28 cellular contexts compared by ENCODE assay signal in the genomic region with DNA sequence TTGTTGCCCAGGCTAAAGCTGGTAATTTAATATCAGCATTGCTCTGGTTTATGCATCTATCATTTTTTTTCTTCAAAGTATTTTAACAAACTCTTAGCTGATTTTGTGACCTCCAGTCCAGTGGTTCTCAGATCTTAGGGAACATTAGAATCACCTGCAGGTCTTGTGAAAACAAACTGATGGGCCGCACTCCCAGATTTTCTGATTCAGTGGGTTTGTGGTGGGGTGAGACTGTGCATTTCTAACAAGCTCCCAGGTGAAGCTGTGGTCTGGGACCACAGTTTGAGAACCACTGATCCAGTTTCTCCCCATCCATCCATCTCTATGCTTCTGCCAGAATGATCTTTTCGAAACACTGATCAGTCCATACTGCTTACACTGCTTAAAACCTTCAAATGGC.
"Had no signal": no experiment of that assay in that cellular context is flagged by ENCODE, and none has a peak within 500 bp of the region (broad histone marks: within the 10 kb centered on the region; RNA-seq: fewer than 3 reads in every experiment).

No MANE protein-coding gene starts in this region.

- H3K27me3 ChIP-seq: neural progenitor cell, ovary, right lobe of liver, suprapubic skin, testis, tibial nerve, upper lobe of left lung, uterus had no signal

- H3K36me3 ChIP-seq: neural progenitor cell, ovary, right lobe of liver, spleen, suprapubic skin, tibial nerve, upper lobe of left lung, uterus had no signal

- H3K27ac ChIP-seq: neural progenitor cell, ovary, parathyroid adenoma, psoas muscle, right lobe of liver, skin epidermis, spleen, suprapubic skin, testis, tibial nerve, upper lobe of left lung had no signal

- H3K9me3 ChIP-seq: ovary, psoas muscle, right lobe of liver, spleen, suprapubic skin, testis, tibial nerve, upper lobe of left lung, uterus had no signal

- H3K4me3 ChIP-seq: neural progenitor cell, ovary, psoas muscle, right lobe of liver, skin epidermis, smooth muscle cell, spleen, suprapubic skin, testis, tibial nerve, upper lobe of left lung, uterus had no signal

- H3K4me1 ChIP-seq: neural progenitor cell, parathyroid adenoma, psoas muscle, right lobe of liver, spleen, suprapubic skin, tibial nerve, upper lobe of left lung had no signal

- DNase-seq: naive thymus-derived CD4-positive, alpha-beta T cell; natural killer cell; occipital lobe; ovary; posterior cingulate gyrus; psoas muscle; right cardiac atrium; right lobe of liver; spleen; stimulated activated CD4-positive, alpha-beta T cell treated with anti-CD3 and anti-CD28 coated beads, Interleukin-12 subunit alpha, Interleukin-12 subunit beta, amount 100 ng/mL, for 4 hours; stimulated activated CD4-positive, alpha-beta T cell treated with anti-CD3 and anti-CD28 coated beads, Interleukin-1b, Interleukin-23, amount 100 ng/mL, for 48 hours; stimulated activated CD4-positive, alpha-beta T cell treated with anti-CD3 and anti-CD28 coated beads, Interleukin-4, amount 100 ng/mL, for 1 hour; stimulated activated CD4-positive, alpha-beta T cell treated with anti-CD3 and anti-CD28 coated beads, Interleukin-4, amount 100 ng/mL, for 4 hours; stimulated activated CD8-positive, alpha-beta memory T cell treated with anti-CD3 and anti-CD28 coated beads, Interleukin-4, amount 100 ng/mL, for 48 hours; stimulated activated naive CD4-positive, alpha-beta T cell; stimulated activated naive CD8-positive, alpha-beta T cell treated with anti-CD3 and anti-CD28 coated beads, Interleukin-15, amount 100 ng/mL, for 72 hours; stimulated activated naive CD8-positive, alpha-beta T cell treated with anti-CD3 and anti-CD28 coated beads, Interleukin-15, Interleukin-2, amounts not matched to agents 100 U/mL and 50 U/mL, for 24 hours; substantia nigra; testis; trophoblast cell; upper lobe of left lung; uterus had no signal
